ENCODE assay signal across 9 cellular contexts in the genomic region with DNA sequence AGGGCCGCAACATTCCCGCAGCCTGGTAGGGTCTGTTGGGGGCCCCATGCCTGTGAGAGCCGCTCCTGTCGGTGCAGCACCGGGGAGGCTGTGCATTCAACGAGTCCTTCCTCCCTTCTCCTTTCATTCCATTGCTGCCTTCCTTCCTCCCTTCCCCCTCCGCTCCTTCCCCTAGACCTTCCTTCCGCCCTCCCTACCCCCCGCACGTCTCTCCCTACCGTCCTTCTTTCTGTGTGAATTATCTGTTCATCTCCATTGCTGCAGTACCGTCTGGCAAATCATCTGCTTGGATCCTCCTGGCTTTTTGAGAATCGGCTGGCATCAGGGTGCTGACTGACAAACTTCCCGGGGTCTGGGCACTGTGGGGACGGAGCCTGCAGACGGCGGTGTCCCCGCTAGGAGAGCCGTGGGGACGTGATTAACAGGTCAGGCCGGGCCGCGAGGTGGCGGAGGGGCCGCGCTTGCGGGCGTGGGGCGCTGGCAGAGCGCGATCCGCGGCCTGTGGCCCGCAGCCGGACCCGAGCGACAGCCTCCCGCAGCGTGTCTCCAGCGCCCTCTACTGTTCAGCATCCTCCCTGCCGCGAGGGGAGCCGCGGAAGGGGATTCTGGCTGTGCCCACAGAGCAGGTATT. TPM values are rescaled to one million over a fixed set of nuclear protein-coding genes. Genes with fewer than 3 reads are reported as not detected.
DNase-seq lines count a peak whose midpoint lies in the region; ATAC-seq, FAIRE-seq and TF ChIP-seq lines count a peak whose summit lies in the region.
"Not testable (repeated sequence)": the region's sequence is repeated elsewhere in the genome, so short reads cannot be mapped to it uniquely, and the experiment has no call there.
"Had no signal": no experiment of that assay in that cellular context is flagged by ENCODE, and none has a peak within 500 bp of the region (broad histone marks: within the 10 kb centered on the region; RNA-seq: fewer than 3 reads in every experiment).

No MANE protein-coding gene starts in this region.

- H3K27ac ChIP-seq in GM12878 (ENCODE audit: control insufficient read depth, insufficient read depth); naive thymus-derived CD4-positive, alpha-beta T cell (ENCODE audit: low read depth, low read length): not testable (repeated sequence)
- H3K27ac ChIP-seq in thoracic aorta, result peak overlapping the region in 1 of 2 donors; percentile 64

- H3K4me3 Mint-ChIP-seq in naive thymus-derived CD4-positive, alpha-beta T cell, result peak overlapping the region in 8 of 10 donors; percentile 22 to 80 (median 58)

- SMC1A ChIA-PET in GM12878 (lab: Charles Lee; ENCODE audit: uncharacterized antibody, unreplicated experiment), result not testable (repeated sequence)

- TF ChIP-seq POLR2A in GM12878 (IDR thresholded peaks at IDR 0.05; ENCODE audit: low read depth, low read length), result not testable (repeated sequence)

- H2AFZ ChIP-seq in GM12878 (ENCODE audit: control insufficient read depth, low read depth, low read length), result not testable (repeated sequence)

- H3K27me3 ChIP-seq in GM12878 (replicated peaks in 1 of 2; ENCODE audit: control insufficient read depth in 2 of 2, insufficient read depth in 2 of 2, low read length in 1 of 2); naive thymus-derived CD4-positive, alpha-beta T cell (ENCODE audit: control insufficient read depth in 2 of 2, insufficient read depth in 2 of 2, low read length in 2 of 2); thoracic aorta (replicated peaks; ENCODE audit: insufficient read depth): not testable (repeated sequence)

- ATAC-seq in GM21619 (IDR thresholded peaks at IDR 0.05; ENCODE audit: unreplicated experiment), result peak; percentile 78
- ATAC-seq in HG03196 (IDR thresholded peaks at IDR 0.05; ENCODE audit: unreplicated experiment), result peak; percentile 87
- ATAC-seq in GM12878, result peak; percentile 94
- peak; percentile 89 for ATAC-seq in Right ventricle myocardium inferior
- ATAC-seq in naive thymus-derived CD4-positive, alpha-beta T cell, result peak; percentile 96
- peak; percentile 62 for ATAC-seq in thoracic aorta (ENCODE audit: insufficient number of reproducible peaks, low FRiP score, low read depth)

- WGBS in GM12878 (ENCODE audit: insufficient coverage, insufficient replicate concordance, low lambda C conversion rate, missing lambda C conversion rate), result 7% methylated on average over 3 of the region's 44 CpGs

- not testable (repeated sequence) for H4K20me1 ChIP-seq in GM12878 (ENCODE audit: control insufficient read depth, insufficient read depth)

- not testable (repeated sequence) for H3K27me3 Mint-ChIP-seq in naive thymus-derived CD4-positive, alpha-beta T cell

- H3K9me3 ChIP-seq in GM12878 (replicated peaks; ENCODE audit: control insufficient read depth, insufficient read depth, low read length); naive thymus-derived CD4-positive, alpha-beta T cell (ENCODE audit: control insufficient read depth in 2 of 3, low read length in 3 of 3); thoracic aorta: not testable (repeated sequence)

- not testable (repeated sequence) for H3K36me3 ChIP-seq in GM12878 (ENCODE audit: control insufficient read depth in 2 of 2, insufficient read depth in 2 of 2, low read length in 1 of 2); naive thymus-derived CD4-positive, alpha-beta T cell (ENCODE audit: control insufficient read depth in 2 of 3, insufficient read depth in 3 of 3, low read length in 3 of 3); thoracic aorta

- not testable (repeated sequence) for H3K4me1 ChIP-seq in GM12878 (ENCODE audit: control insufficient read depth, insufficient read depth, low read length); naive thymus-derived CD4-positive, alpha-beta T cell (ENCODE audit: control insufficient read depth in 2 of 2, insufficient read depth in 2 of 2, low read length in 2 of 2); thoracic aorta (ENCODE audit: control insufficient read depth in 1 of 2, low read depth in 2 of 2)

- intact Hi-C loops in GM12878 (cut with micrococcal nuclease; ENCODE audit: unreplicated experiment); Right ventricle myocardium inferior (cut with DNase I); naive thymus-derived CD4-positive, alpha-beta T cell (cut with micrococcal nuclease): not testable (repeated sequence)

- not testable (repeated sequence) for DNase-seq in GM12878 (ENCODE audit: low read depth, low spot score); thoracic aorta (ENCODE audit: low spot score)
- peak; percentile 39 for DNase-seq in Right ventricle myocardium inferior (ENCODE audit: missing footprints)
- DNase-seq in naive thymus-derived CD4-positive, alpha-beta T cell, result peak in 8 of 9 donors; percentile 25 to 69 (median 38)

- not testable (repeated sequence) for H3K27ac Mint-ChIP-seq in naive thymus-derived CD4-positive, alpha-beta T cell

- peak; percentile 56 for FAIRE-seq in GM12878 (lab: Jason Lieb, UNC)

- not testable (repeated sequence) for TF ChIP-seq RAD21 in GM12878 (IDR thresholded peaks at IDR 0.05; ENCODE audit: insufficient read depth, low read depth, low read length)

- H3K4me3 ChIP-seq in GM08714 (ENCODE audit: low read length) (peak overlapping the region; percentile 47; the same call in 1 of the 2 replicates), WI38 (ENCODE audit: low read depth, low read length) (peak overlapping the region; percentile 51), thoracic aorta (peak overlapping the region; percentile 72)
- H3K4me3 ChIP-seq in GM12878; naive thymus-derived CD4-positive, alpha-beta T cell (ENCODE audit: low read length): not testable (repeated sequence)

- not testable (repeated sequence) for H3K9me3 Mint-ChIP-seq in naive thymus-derived CD4-positive, alpha-beta T cell

- not testable (repeated sequence) for TF ChIP-seq EP300 in GM12878 (IDR thresholded peaks at IDR 0.05; ENCODE audit: borderline replicate concordance in 1 of 2, control insufficient read depth in 1 of 2, low read depth in 2 of 2, low read length in 2 of 2)

- CTCF ChIA-PET in GM12878 (lab: Yijun Ruan, JAX); naive thymus-derived CD4-positive, alpha-beta T cell (lab: Charles Lee): not testable (repeated sequence)

- BruUV-seq in GM12878 (replicated peaks; lab: Mats Ljungman, UMichigan), result not testable (repeated sequence)

- in situ Hi-C loops in GM12878 (cut with MboI), result not testable (repeated sequence)

- POLR2A ChIA-PET in GM12878 (lab: Charles Lee); naive thymus-derived CD4-positive, alpha-beta T cell (lab: Charles Lee): not testable (repeated sequence)

- RAD21 ChIA-PET in GM12878 (lab: Charles Lee; ENCODE audit: unreplicated experiment), result not testable (repeated sequence)

- H3K9ac ChIP-seq in GM12878 (ENCODE audit: control insufficient read depth, insufficient read depth, low read length), result not testable (repeated sequence)

- not testable (repeated sequence) for H3K4me2 ChIP-seq in GM12878 (ENCODE audit: control insufficient read depth, insufficient read depth)

- H3K36me3 Mint-ChIP-seq in naive thymus-derived CD4-positive, alpha-beta T cell, result not testable (repeated sequence)

- not testable (repeated sequence) for H3K4me1 Mint-ChIP-seq in naive thymus-derived CD4-positive, alpha-beta T cell

- H3K79me2 ChIP-seq in GM12878 (ENCODE audit: control insufficient read depth, insufficient read depth, low read length), result not testable (repeated sequence)

- TF ChIP-seq CTCF in WI38 (IDR thresholded peaks at IDR 0.05; ENCODE audit: low read depth, low read length); GM12878 (IDR thresholded peaks at IDR 0.05 in 2 of 3, conservative IDR thresholded peaks at IDR 0.05 in 1 of 3; ENCODE audit: control insufficient read depth in 2 of 3, extremely low read depth in 1 of 3, insufficient read depth in 1 of 3, low read depth in 3 of 3, low read length in 3 of 3); thoracic aorta (IDR thresholded peaks at IDR 0.05): not testable (repeated sequence)

RNA-seq across cellular contexts. Expression of gene SYT15, which starts 18.8 kb away (rescaled TPM):
- 1.2 and 1.4 TPM in 2 replicates for total RNA-seq in GM12878 (2013; cell fraction: nucleolus; rRNA removed)
- 0.05 and 0.17 TPM in 2 replicates for total RNA-seq in GM12878 (2014; rRNA removed)
- total RNA-seq in GM12878 (2014; rRNA removed; fragmentation: Illumina TruSeq; extraction: Trizol), result 0.13 and 0.18 TPM in 2 replicates
- 0.51 and 0.56 TPM in 2 replicates for total RNA-seq in GM12878 (2021)
- polyA plus RNA-seq in GM12878 (2011; ENCODE audit: low read depth), result 0.05 TPM
- 0.67 and 0.98 TPM in 2 replicates for polyA plus RNA-seq in GM12878 (2011; rRNA removed)
- 0.32 and 0.36 TPM in 2 replicates for polyA plus RNA-seq in GM12878 (2011; cell fraction: cytosol; rRNA removed)
- 0.63 and 0.73 TPM in 2 replicates for polyA plus RNA-seq in GM12878 (2011; cell fraction: nucleus; rRNA removed)
- polyA plus RNA-seq in GM12878 (2012), result 0.09 and 0.15 TPM in 2 replicates
- 0.06 and 0.14 TPM in 2 replicates for polyA plus RNA-seq in GM12878 (2014; fragmentation: Illumina TruSeq; extraction: Trizol)
- polyA plus RNA-seq in GM12878 (2014; fragmentation: Nextera tagmentation; extraction: Ambion mirVana), result under 1 TPM; 0.03 to 0.04 TPM
- polyA plus RNA-seq in GM12878 (2014; rRNA removed), result 0.09 and 0.20 TPM in 2 replicates
- under 1 TPM; 0.17 to 0.29 TPM for polyA plus RNA-seq in GM12878 (2016; fragmentation: Nextera tagmentation; extraction: Ambion mirVana)
- 0.59 and 1.0 TPM in 2 replicates for polyA minus RNA-seq in GM12878 (2011; rRNA and poly(A)+ RNA removed)
- not detected in 2 replicates for polyA minus RNA-seq in GM12878 (2011; cell fraction: cytosol; rRNA and poly(A)+ RNA removed)
- 0.48 and 2.5 TPM in 2 replicates for polyA minus RNA-seq in GM12878 (2011; cell fraction: nucleus; rRNA and poly(A)+ RNA removed)
- total RNA-seq in Right ventricle myocardium inferior, result 3.2 TPM
- 1 to 10 TPM; 1.2 to 1.6 (median 1.4) TPM for total RNA-seq in naive thymus-derived CD4-positive, alpha-beta T cell
- polyA plus RNA-seq in naive thymus-derived CD4-positive, alpha-beta T cell, result under 1 TPM in 1 of 2 donors, not detected in 1; 0.05 TPM
- 1 to 10 TPM; 2.6 to 7.1 TPM for total RNA-seq in thoracic aorta
- total RNA-seq: SJCRH30 had no signal

RNA-seq across cellular contexts. Expression of gene GPRIN2, which starts 41.3 kb away (rescaled TPM):
- total RNA-seq in GM12878 (2013; cell fraction: nucleolus; rRNA removed), result not detected in 2 replicates
- total RNA-seq in GM12878 (2014; rRNA removed), result not detected in 2 replicates
- total RNA-seq in GM12878 (2014; rRNA removed; fragmentation: Illumina TruSeq; extraction: Trizol), result not detected in 2 replicates
- 0.13 TPM in 1 of 2 replicates, not detected in the other for total RNA-seq in GM12878 (2021)
- not detected for polyA plus RNA-seq in GM12878 (2011; ENCODE audit: low read depth)
- not detected in 2 replicates for polyA plus RNA-seq in GM12878 (2011; rRNA removed)
- not detected in 2 replicates for polyA plus RNA-seq in GM12878 (2011; cell fraction: cytosol; rRNA removed)
- not detected in 2 replicates for polyA plus RNA-seq in GM12878 (2011; cell fraction: nucleus; rRNA removed)
- polyA plus RNA-seq in GM12878 (2012), result not detected in 2 replicates
- polyA plus RNA-seq in GM12878 (2014; fragmentation: Illumina TruSeq; extraction: Trizol), result not detected in 2 replicates
- not detected for polyA plus RNA-seq in GM12878 (2014; fragmentation: Nextera tagmentation; extraction: Ambion mirVana)
- not detected in 2 replicates for polyA plus RNA-seq in GM12878 (2014; rRNA removed)
- polyA plus RNA-seq in GM12878 (2016; fragmentation: Nextera tagmentation; extraction: Ambion mirVana), result not detected
- not detected in 2 replicates for polyA minus RNA-seq in GM12878 (2011; rRNA and poly(A)+ RNA removed)
- polyA minus RNA-seq in GM12878 (2011; cell fraction: cytosol; rRNA and poly(A)+ RNA removed), result not detected in 2 replicates
- polyA minus RNA-seq in GM12878 (2011; cell fraction: nucleus; rRNA and poly(A)+ RNA removed), result not detected in 2 replicates
- total RNA-seq in Right ventricle myocardium inferior, result not detected
- total RNA-seq in naive thymus-derived CD4-positive, alpha-beta T cell, result not detected
- not detected for polyA plus RNA-seq in naive thymus-derived CD4-positive, alpha-beta T cell
- total RNA-seq in thoracic aorta, result 1 to 10 TPM in 1 of 2 donors, under 1 TPM in 1; 0.27 to 4.8 TPM
- total RNA-seq: SJCRH30 had no signal
